In genomic region chr3:170717410-170718402, GRCh38 we compare ENCODE assay signal across 2 cellular contexts.
A peak's percentile ranks its signal among the peaks of the same experiment; 100 is the strongest.
TF ChIP-seq lines count a peak whose summit lies in the region.

No MANE protein-coding gene starts in this region.

TF ChIP-seq in IMR-90, 13 proteins besides CTCF, POLR2A, EP300 and RAD21:
- no peak for TF ChIP-seq BHLHE40 (IDR thresholded peaks at IDR 0.05; ENCODE audit: low read depth, low read length)
- TF ChIP-seq CEBPB (IDR thresholded peaks at IDR 0.05; ENCODE audit: low read depth, low read length): 0 out of 2 replicates have a peak, but pooled peaks have one; percentile 37

TF ChIP-seq in SK-N-SH, 30 proteins besides CTCF, POLR2A, EP300 and RAD21:
- TF ChIP-seq REST (IDR thresholded peaks at IDR 0.05; ENCODE audit: low read depth, low read length) (no peak), PBX3 (IDR thresholded peaks at IDR 0.05) (no peak), SIN3A (IDR thresholded peaks at IDR 0.05; ENCODE audit: borderline replicate concordance, low read depth, low read length) (no peak), JUND (IDR thresholded peaks at IDR 0.05) (no peak), FOSL2 (IDR thresholded peaks at IDR 0.05; ENCODE audit: borderline replicate concordance, low read depth) (no peak), RXRA (IDR thresholded peaks at IDR 0.05; ENCODE audit: borderline replicate concordance, low read depth) (no peak), ZBTB33 (IDR thresholded peaks at IDR 0.05; ENCODE audit: borderline replicate concordance, low read depth) (no peak), GATA2 (CRISPR knock-in tag; IDR thresholded peaks at IDR 0.05) (no peak), YY1 (IDR thresholded peaks at IDR 0.05; ENCODE audit: low read depth) (no peak), NRF1 (IDR thresholded peaks at IDR 0.05; ENCODE audit: low read depth, low read length) (no peak), RCOR1 (IDR thresholded peaks at IDR 0.05; ENCODE audit: low read length) (no peak), GABPA (IDR thresholded peaks at IDR 0.05; ENCODE audit: low read depth) (no peak), MXI1 (IDR thresholded peaks at IDR 0.05; ENCODE audit: low read depth, low read length) (no peak), FOXM1 (IDR thresholded peaks at IDR 0.05; ENCODE audit: low read depth) (no peak), MAX (IDR thresholded peaks at IDR 0.05; ENCODE audit: low read depth) (no peak)
TF ChIP-seq in SK-N-SH: peak in this region for 0.
